ENCODE assay signal across 1 cellular context in the genomic region with DNA sequence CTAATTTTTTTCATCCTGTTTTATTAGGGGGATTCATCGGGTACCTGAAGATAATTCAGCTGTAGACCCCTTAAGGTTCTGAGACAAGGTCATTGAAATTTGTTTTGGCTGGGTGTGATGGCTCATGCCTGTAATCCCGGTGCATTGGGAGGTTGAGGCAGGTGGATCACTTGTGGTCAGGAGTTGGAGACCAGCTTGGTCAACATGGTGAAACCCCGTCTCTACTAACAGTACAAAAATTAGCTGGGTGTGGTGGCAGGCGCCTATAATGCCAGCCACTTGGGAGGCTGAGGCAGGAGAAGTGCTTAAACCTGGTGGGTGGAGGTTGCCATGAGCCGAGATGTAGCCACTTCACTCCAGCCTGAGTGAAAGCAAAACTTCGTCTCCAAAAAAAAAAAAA.
TF ChIP-seq lines count a peak whose summit lies in the region.

No MANE protein-coding gene starts in this region.

TF ChIP-seq in neural cell, 6 proteins besides CTCF, POLR2A, EP300 and RAD21:
- TF ChIP-seq, protein P1, sequence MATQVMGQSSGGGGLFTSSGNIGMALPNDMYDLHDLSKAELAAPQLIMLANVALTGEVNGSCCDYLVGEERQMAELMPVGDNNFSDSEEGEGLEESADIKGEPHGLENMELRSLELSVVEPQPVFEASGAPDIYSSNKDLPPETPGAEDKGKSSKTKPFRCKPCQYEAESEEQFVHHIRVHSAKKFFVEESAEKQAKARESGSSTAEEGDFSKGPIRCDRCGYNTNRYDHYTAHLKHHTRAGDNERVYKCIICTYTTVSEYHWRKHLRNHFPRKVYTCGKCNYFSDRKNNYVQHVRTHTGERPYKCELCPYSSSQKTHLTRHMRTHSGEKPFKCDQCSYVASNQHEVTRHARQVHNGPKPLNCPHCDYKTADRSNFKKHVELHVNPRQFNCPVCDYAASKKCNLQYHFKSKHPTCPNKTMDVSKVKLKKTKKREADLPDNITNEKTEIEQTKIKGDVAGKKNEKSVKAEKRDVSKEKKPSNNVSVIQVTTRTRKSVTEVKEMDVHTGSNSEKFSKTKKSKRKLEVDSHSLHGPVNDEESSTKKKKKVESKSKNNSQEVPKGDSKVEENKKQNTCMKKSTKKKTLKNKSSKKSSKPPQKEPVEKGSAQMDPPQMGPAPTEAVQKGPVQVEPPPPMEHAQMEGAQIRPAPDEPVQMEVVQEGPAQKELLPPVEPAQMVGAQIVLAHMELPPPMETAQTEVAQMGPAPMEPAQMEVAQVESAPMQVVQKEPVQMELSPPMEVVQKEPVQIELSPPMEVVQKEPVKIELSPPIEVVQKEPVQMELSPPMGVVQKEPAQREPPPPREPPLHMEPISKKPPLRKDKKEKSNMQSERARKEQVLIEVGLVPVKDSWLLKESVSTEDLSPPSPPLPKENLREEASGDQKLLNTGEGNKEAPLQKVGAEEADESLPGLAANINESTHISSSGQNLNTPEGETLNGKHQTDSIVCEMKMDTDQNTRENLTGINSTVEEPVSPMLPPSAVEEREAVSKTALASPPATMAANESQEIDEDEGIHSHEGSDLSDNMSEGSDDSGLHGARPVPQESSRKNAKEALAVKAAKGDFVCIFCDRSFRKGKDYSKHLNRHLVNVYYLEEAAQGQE (IDR thresholded peaks at IDR 0.05; ENCODE audit: borderline replicate concordance): no peak
- TF ChIP-seq SMC3 (conservative IDR thresholded peaks at IDR 0.05; ENCODE audit: poor library complexity) (no peak), TAF1 (IDR thresholded peaks at IDR 0.05; ENCODE audit: low read depth) (no peak), POLR2AphosphoS5 (IDR thresholded peaks at IDR 0.05) (no peak), MXI1 (conservative IDR thresholded peaks at IDR 0.05; ENCODE audit: poor library complexity, severe bottlenecking) (no peak), EZH2 (IDR thresholded peaks at IDR 0.05; ENCODE audit: borderline replicate concordance, insufficient read depth, low read length, poor library complexity, severe bottlenecking) (no peak)
TF ChIP-seq in neural cell: peak in this region for 0.
